ENCODE assay signal across 10 cellular contexts in the genomic region with DNA sequence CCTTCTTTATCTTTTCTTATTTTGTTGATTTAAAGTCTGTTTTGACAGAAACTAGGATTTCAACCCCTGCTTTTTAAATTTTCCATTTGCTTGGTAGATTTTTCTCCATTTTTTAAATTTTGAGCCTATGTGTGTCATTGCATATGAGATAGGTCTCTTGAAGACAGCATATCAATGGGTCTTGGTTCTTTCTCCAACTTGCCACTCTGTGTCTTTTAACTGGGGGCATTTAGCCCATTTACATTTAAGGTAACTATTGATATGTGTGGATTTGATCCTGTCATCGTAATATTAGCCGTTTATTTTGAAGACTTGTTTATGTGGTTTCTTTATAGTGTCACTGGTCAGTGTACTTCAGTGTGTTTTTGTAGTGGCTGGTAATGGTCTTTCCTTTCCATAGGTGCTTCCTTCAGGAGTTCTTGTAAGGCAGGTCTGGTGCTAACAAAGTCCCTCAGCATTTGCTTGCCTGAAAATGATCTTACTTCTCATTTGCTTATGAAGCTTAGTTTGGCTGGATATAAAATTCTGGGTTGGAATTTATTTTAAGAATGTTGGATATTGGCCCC.
"Had no signal": no experiment of that assay in that cellular context is flagged by ENCODE, and none has a peak within 500 bp of the region (broad histone marks: within the 10 kb centered on the region; RNA-seq: fewer than 3 reads in every experiment).

No MANE protein-coding gene starts in this region.

- H3K4me3 ChIP-seq: GM23338, K562 had no signal

- DNase-seq: H9, HCEC 1CT, HFFc6, IMR-90, KG1 had no signal

- H3K4me1 Mint-ChIP-seq: GM23338 had no signal

- FAIRE-seq: H1, H54, HTR-8/SVneo, K562 had no signal

- H3K4me3 Mint-ChIP-seq: GM23338, H9, HFFc6 had no signal

- ATAC-seq: GM23338, K562 had no signal

- H3K27ac Mint-ChIP-seq: GM23338, H9, HFFc6 had no signal
